In the genomic region with DNA sequence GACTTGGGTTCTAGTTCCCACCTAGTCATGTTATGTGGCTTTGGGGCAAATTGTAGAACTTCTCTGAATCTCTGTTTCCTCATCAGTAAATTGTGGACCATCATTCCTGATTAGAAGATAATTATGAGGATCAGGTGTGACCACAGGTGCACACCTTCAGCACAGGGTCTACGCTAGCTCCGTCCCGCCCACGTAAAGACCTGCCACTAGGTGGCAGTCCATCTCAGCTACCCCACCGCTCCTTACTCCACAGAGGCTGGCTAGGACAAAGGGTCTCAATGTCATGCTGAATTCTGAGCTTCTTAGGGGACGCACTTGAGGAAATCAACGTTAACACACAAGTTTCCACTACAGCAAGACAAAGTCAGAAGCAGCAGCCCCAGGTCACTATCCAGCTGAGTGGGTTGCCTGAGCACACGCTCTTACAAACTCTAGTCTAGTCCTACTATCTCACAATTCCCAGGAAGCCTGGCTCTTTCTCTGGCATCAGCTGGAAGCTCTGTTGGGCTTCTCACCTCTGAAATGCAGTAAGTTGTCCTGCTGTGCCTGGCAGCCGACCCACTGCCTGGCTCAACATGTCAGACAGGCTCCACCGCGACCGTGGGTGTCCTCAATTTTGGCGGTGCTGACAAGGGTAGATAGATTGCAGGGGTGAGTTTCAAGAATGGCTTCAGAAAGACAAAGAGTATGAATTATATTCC, we compare ENCODE assay signal across 8 cellular contexts. TPM values are rescaled to one million over a fixed set of nuclear protein-coding genes. Genes with fewer than 3 reads are reported as not detected.
A peak's percentile ranks its signal among the peaks of the same experiment; 100 is the strongest.
DNase-seq lines count a peak whose midpoint lies in the region; ATAC-seq and TF ChIP-seq lines count a peak whose summit lies in the region.

No MANE protein-coding gene starts in this region.

- H3K4me3 Mint-ChIP-seq in CD4-positive, alpha-beta memory T cell = peak overlapping the region; percentile 89 to 95 (median 92)
- H3K4me3 Mint-ChIP-seq in activated naive CD4-positive, alpha-beta T cell treated with anti-CD3 and anti-CD28 coated beads, Interleukin-2, amount 50 U/mL, for 24 hours = peak overlapping the region; percentile 89

- POLR2A ChIA-PET in CD4-positive, alpha-beta memory T cell (lab: Charles Lee; ENCODE audit: partially characterized antibody) = interaction anchor here (0.9 to 16.2 kb wide), 7 partner anchors 18 to 204 kb away, joined by 3 to 753 read pairs (median 4); no protein-coding TSS in a partner anchor

- peak; percentile 58 to 68 (median 63) for DNase-seq in CD4-positive, alpha-beta memory T cell
- DNase-seq in HPDE6-E6E7 (ENCODE audit: extremely low spot score) (peak; percentile 69), RWPE2 (ENCODE audit: low spot score) (peak; percentile 81), hepatocyte (ENCODE audit: low spot score) (peak; percentile 72), GM19240 (ENCODE audit: insufficient read length, low spot score) (no peak)
- DNase-seq in stimulated activated CD4-positive, alpha-beta T cell treated with anti-CD3 and anti-CD28 coated beads, Interleukin-2, amount 100 ng/mL, for 4 hours (ENCODE audit: low read depth) = peak; percentile 51

- H3K9me3 ChIP-seq in CD4-positive, alpha-beta memory T cell (ENCODE audit: control insufficient read depth in 1 of 2, low read length in 2 of 2) = no peaks in the 10 kb centered on the region
- H3K9me3 ChIP-seq in RWPE2 (ENCODE audit: severe bottlenecking) (no peaks in the 10 kb centered on the region), hepatocyte (ENCODE audit: low read depth) (no peaks in the 10 kb centered on the region)

- H3K4me3 ChIP-seq in CD4-positive, alpha-beta memory T cell (ENCODE audit: low read length in 2 of 2) = no peak overlapping the region
- no peak overlapping the region for H3K4me3 ChIP-seq in RWPE2 (ENCODE audit: severe bottlenecking)
- no peak overlapping the region for H3K4me3 ChIP-seq in hepatocyte

- H3K4me1 ChIP-seq in CD4-positive, alpha-beta memory T cell (ENCODE audit: insufficient read depth, low read length) = peaks cover 49% of the 10 kb centered on the region
- H3K4me1 ChIP-seq in RWPE2 (ENCODE audit: insufficient read depth, poor library complexity, severe bottlenecking) = peaks cover 18% of the 10 kb centered on the region
- H3K4me1 ChIP-seq in hepatocyte (ENCODE audit: insufficient read depth) = peaks cover 20% of the 10 kb centered on the region

- no peak overlapping the region for H3K4me2 ChIP-seq in hepatocyte

- 49% methylated on average over 13 of the region's 13 CpGs for WGBS in hepatocyte (ENCODE audit: low lambda C conversion rate, missing lambda C conversion rate)

- CTCF ChIA-PET in CD4-positive, alpha-beta memory T cell (lab: Charles Lee; ENCODE audit: partially characterized antibody) = interaction anchor here (0.7 to 9.9 kb wide), 43 partner anchors 10 to 558 kb away, joined by 3 to 201 read pairs (median 4); a partner anchor contains a TSS

- peak; percentile 100 for TF ChIP-seq CTCF in RWPE2 (IDR thresholded peaks at IDR 0.05; ENCODE audit: poor library complexity, severe bottlenecking)
- peak; percentile 62 for TF ChIP-seq CTCF in hepatocyte (IDR thresholded peaks at IDR 0.05; ENCODE audit: poor library complexity)

- H3K27ac Mint-ChIP-seq in CD4-positive, alpha-beta memory T cell = peak overlapping the region; percentile 84 to 98 (median 92)
- H3K27ac Mint-ChIP-seq in activated naive CD4-positive, alpha-beta T cell treated with anti-CD3 and anti-CD28 coated beads, Interleukin-2, amount 50 U/mL, for 24 hours = peak overlapping the region; percentile 96

- no peaks in the 10 kb centered on the region for H3K27me3 ChIP-seq in CD4-positive, alpha-beta memory T cell (ENCODE audit: insufficient read depth, low read length)
- H3K27me3 ChIP-seq in RWPE2 (ENCODE audit: insufficient read depth, poor library complexity, severe bottlenecking) (no peaks in the 10 kb centered on the region), hepatocyte (no peaks in the 10 kb centered on the region)

- H3K27me3 Mint-ChIP-seq in CD4-positive, alpha-beta memory T cell = no peaks in the 10 kb centered on the region
- H3K27me3 Mint-ChIP-seq in activated naive CD4-positive, alpha-beta T cell treated with anti-CD3 and anti-CD28 coated beads, Interleukin-2, amount 50 U/mL, for 24 hours = no peaks in the 10 kb centered on the region

- no peaks in the 10 kb centered on the region for H3K36me3 ChIP-seq in CD4-positive, alpha-beta memory T cell (ENCODE audit: insufficient read depth, low read length)
- peaks cover 8% of the 10 kb centered on the region for H3K36me3 ChIP-seq in RWPE2 (ENCODE audit: low read depth)
- H3K36me3 ChIP-seq in hepatocyte (replicated peaks; ENCODE audit: insufficient read depth, low read depth) = no peaks in the 10 kb centered on the region

- peaks cover 16% of the 10 kb centered on the region for H4K20me1 ChIP-seq in hepatocyte (ENCODE audit: insufficient read depth, poor library complexity, severe bottlenecking)

- peaks cover 30% of the 10 kb centered on the region for H3K79me2 ChIP-seq in hepatocyte

- H2AFZ ChIP-seq in hepatocyte = no peak overlapping the region

- intact Hi-C loops in CD4-positive, alpha-beta memory T cell (cut with micrococcal nuclease) = loop anchor here (1.0 to 5.0 kb wide), 4 partner anchors 38 to 482 kb away; a partner anchor contains a TSS

- peaks cover 0 to 14% of the 10 kb centered on the region in 2 donors for H3K36me3 Mint-ChIP-seq in CD4-positive, alpha-beta memory T cell
- no peaks in the 10 kb centered on the region for H3K36me3 Mint-ChIP-seq in activated naive CD4-positive, alpha-beta T cell treated with anti-CD3 and anti-CD28 coated beads, Interleukin-2, amount 50 U/mL, for 24 hours

- H3K9me2 ChIP-seq in hepatocyte (replicated peaks; ENCODE audit: insufficient read depth) = no peaks in the 10 kb centered on the region

- ATAC-seq in RWPE2 (ENCODE audit: low read depth) = peak; percentile 9; the same call in 1 of the 3 replicates
- no peak for ATAC-seq in GM18858 (IDR thresholded peaks at IDR 0.05; ENCODE audit: unreplicated experiment)

- no peak overlapping the region for H3K27ac ChIP-seq in CD4-positive, alpha-beta memory T cell (ENCODE audit: low read depth, low read length)
- H3K27ac ChIP-seq in RWPE2 (ENCODE audit: poor library complexity, severe bottlenecking) (peak overlapping the region; percentile 57), hepatocyte (no peak overlapping the region)

- H3K4me1 Mint-ChIP-seq in CD4-positive, alpha-beta memory T cell = peaks cover 28 to 59% (median 47%) of the 10 kb centered on the region in 4 donors
- H3K4me1 Mint-ChIP-seq in activated naive CD4-positive, alpha-beta T cell treated with anti-CD3 and anti-CD28 coated beads, Interleukin-2, amount 50 U/mL, for 24 hours = peaks cover 50% of the 10 kb centered on the region

- no peaks in the 10 kb centered on the region for H3K9me3 Mint-ChIP-seq in CD4-positive, alpha-beta memory T cell
- no peaks in the 10 kb centered on the region for H3K9me3 Mint-ChIP-seq in activated naive CD4-positive, alpha-beta T cell treated with anti-CD3 and anti-CD28 coated beads, Interleukin-2, amount 50 U/mL, for 24 hours

RNA-seq across cellular contexts. Expression of a gene that starts 2.0 kb away (rescaled TPM):
- 100 to 1,000 TPM; 319 to 320 TPM for total RNA-seq in CD4-positive, alpha-beta memory T cell
- 10 to 100 TPM; 22.8 to 68.7 TPM for polyA plus RNA-seq in CD4-positive, alpha-beta memory T cell
- total RNA-seq in hepatocyte = 48.5 and 73.2 TPM in 2 replicates
- 52.7 and 52.8 TPM in 2 replicates for polyA plus RNA-seq in hepatocyte
